In the genomic region with DNA sequence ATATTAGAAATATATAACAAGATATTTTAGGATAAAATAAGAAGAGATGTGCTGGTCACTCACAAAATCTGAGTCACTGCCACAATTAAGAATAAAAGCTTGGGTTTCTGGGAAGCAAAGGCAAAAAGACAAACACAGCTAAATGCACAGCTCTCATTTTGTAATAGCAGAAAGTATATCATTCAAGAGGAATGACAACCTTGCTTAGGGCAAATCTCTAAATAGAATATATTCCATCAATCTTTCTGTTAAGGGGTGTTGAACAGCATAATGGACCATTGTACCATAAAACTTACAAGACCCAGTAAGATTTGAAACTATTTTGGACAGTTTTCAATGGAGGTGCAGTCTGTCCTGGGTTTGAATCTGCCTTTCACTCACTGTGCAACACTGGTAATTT, we compare ENCODE assay signal across 19 cellular contexts.
A peak's percentile ranks its signal among the peaks of the same experiment; 100 is the strongest.
DNase-seq lines count a peak whose midpoint lies in the region; ATAC-seq lines count a peak whose summit lies in the region.
"Had no signal": no experiment of that assay in that cellular context is flagged by ENCODE, and none has a peak within 500 bp of the region (broad histone marks: within the 10 kb centered on the region; RNA-seq: fewer than 3 reads in every experiment).

No MANE protein-coding gene starts in this region.

- DNase-seq in COLO829 (ENCODE audit: low spot score) (peak; percentile 62), RPMI7951 (ENCODE audit: low read depth) (peak; percentile 32), epidermal melanocyte (ENCODE audit: insufficient read length, low spot score) (peak; percentile 41), HuH-7.5 (ENCODE audit: low spot score) (no peak), mucosa of gallbladder (ENCODE audit: low spot score) (no peak)
- DNase-seq: AML-193; CD4-positive, alpha-beta T cell; CD8-positive, alpha-beta T cell; COR-L47; DMS 273 treated with DMSO at 0.1 percent for 48 hours; DMS153; DMS53; DMS79; DND-41; EL; GDM1 had no signal

- no peak for ATAC-seq in HG02852 (IDR thresholded peaks at IDR 0.05; ENCODE audit: unreplicated experiment)
- ATAC-seq: A549; CD8-positive, alpha-beta T cell; GM12878 had no signal

Comparison
In these comparisons a context has a peak if more than half of its experiments do, and no peak if none do; other contexts are left out.
1. DNase-seq: peak in COLO829 (single experiment), RPMI7951 (single experiment) and epidermal melanocyte (single experiment); none in HuH-7.5 (single experiment) and mucosa of gallbladder (single experiment).